8 cellular contexts compared by ENCODE assay signal in genomic region chr19:19865750-19866598, GRCh38. TPM values are rescaled to one million over a fixed set of nuclear protein-coding genes. Genes with fewer than 3 reads are reported as not detected.
DNase-seq lines count a peak whose midpoint lies in the region; ATAC-seq and TF ChIP-seq lines count a peak whose summit lies in the region.

ZNF253 (plus strand) TSS chr19:19865882; CDS start chr19:19865997, 115 bp downstream.

- H3K9me3 Mint-ChIP-seq in IgD-negative memory B cell = peaks cover 0 to 3% (median 0%) of the 10 kb centered on the region in 3 donors
- H3K9me3 Mint-ChIP-seq in activated T-cell treated with anti-CD3 and anti-CD28 coated beads, Interleukin-2, amount 50 U/mL, for 4 hours = no peaks in the 10 kb centered on the region

- H4K20me1 ChIP-seq in PC-9 (ENCODE audit: insufficient read depth) = no peaks in the 10 kb centered on the region

- TF ChIP-seq CTCF in PC-9 (conservative IDR thresholded peaks at IDR 0.05) (no peak), esophagus muscularis mucosa (IDR thresholded peaks at IDR 0.05) (no peak)

- POLR2A ChIA-PET in PC-9 (lab: Charles Lee; ENCODE audit: unreplicated experiment) = interaction anchor here (0.5 to 0.9 kb wide), 7 partner anchors 25 to 1493 kb away, joined by 3 to 43 read pairs (median 4); partner anchors contain the start of genes ZNF14, ZNF506 and ZNF738

- H3K9me2 ChIP-seq in PC-9 (ENCODE audit: insufficient read depth) = no peaks in the 10 kb centered on the region

- H3K79me2 ChIP-seq in PC-9 (ENCODE audit: low read depth) = peaks cover 20% of the 10 kb centered on the region

- peaks cover 22 to 36% (median 24%) of the 10 kb centered on the region in 3 donors for H3K4me1 Mint-ChIP-seq in IgD-negative memory B cell
- peaks cover 26% of the 10 kb centered on the region for H3K4me1 Mint-ChIP-seq in activated T-cell treated with anti-CD3 and anti-CD28 coated beads, Interleukin-2, amount 50 U/mL, for 4 hours (ENCODE audit: low read depth)

- TSS peak; percentile 67 for BruUV-seq in PC-9 (replicated peaks; lab: Mats Ljungman, UMichigan)

- peak within 1 kb of the TSS; percentile 99 for H2AFZ ChIP-seq in PC-9

- peak; percentile 92 for DNase-seq in DMS 273 treated with DMSO at 0.1 percent for 48 hours (lab: John Stamatoyannopoulos, UW)
- DNase-seq in PC-9 = peak; percentile 90
- peak; percentile 93 for DNase-seq in activated T-cell treated with anti-CD3 and anti-CD28 coated beads, Interleukin-2, amount 50 U/mL, for 4 hours
- peak; percentile 99 for DNase-seq in esophagus muscularis mucosa (ENCODE audit: extremely low spot score)
- DNase-seq in stimulated activated CD8-positive, alpha-beta memory T cell treated with anti-CD3 and anti-CD28 coated beads, Interleukin-7, amount 100 ng/mL, for 1 hour (ENCODE audit: low read depth in 2 of 2) = peak; percentile 85 to 91

- 0% methylated on average over 31 of the region's 43 CpGs for WGBS in esophagus muscularis mucosa

- H3K27me3 ChIP-seq in PC-9 (ENCODE audit: insufficient read depth, low read depth) = no peaks in the 10 kb centered on the region
- H3K27me3 ChIP-seq in esophagus muscularis mucosa = no peaks in the 10 kb centered on the region
- no peaks in the 10 kb centered on the region for H3K27me3 ChIP-seq in muscle layer of colon (ENCODE audit: control insufficient read depth in 1 of 2, insufficient read depth in 2 of 2, low read length in 2 of 2)

- ATAC-seq in GM21528 (IDR thresholded peaks at IDR 0.05; ENCODE audit: low FRiP score, unreplicated experiment) = peak; percentile 95
- peak; percentile 97 for ATAC-seq in activated T-cell treated with anti-CD3 and anti-CD28 coated beads, Interleukin-2, amount 50 U/mL, for 4 hours

- H3K4me2 ChIP-seq in PC-9 = peak within 1 kb of the TSS; percentile 79

- no peak for TF ChIP-seq EP300 in esophagus muscularis mucosa (IDR thresholded peaks at IDR 0.05)

- peaks cover 11% of the 10 kb centered on the region for H3F3A ChIP-seq in PC-9 (ENCODE audit: insufficient read depth, low read depth)

- CTCF ChIA-PET in PC-9 (lab: Charles Lee) = interaction anchor here (0.6 kb wide), 1 partner anchor 351 kb away, joined by 4 read pairs; no protein-coding TSS in a partner anchor

- peak; percentile 74 for TF ChIP-seq POLR2A in esophagus muscularis mucosa (IDR thresholded peaks at IDR 0.05; ENCODE audit: low read depth)

- peaks cover 23% of the 10 kb centered on the region for H3K36me3 ChIP-seq in PC-9 (ENCODE audit: low read depth)
- no peaks in the 10 kb centered on the region for H3K36me3 ChIP-seq in esophagus muscularis mucosa
- no peaks in the 10 kb centered on the region for H3K36me3 ChIP-seq in muscle layer of colon (ENCODE audit: insufficient read depth, low read length)

- peak within 1 kb of the TSS; percentile 98 to 100 (median 99) for H3K27ac Mint-ChIP-seq in IgD-negative memory B cell

- H3K36me3 Mint-ChIP-seq in IgD-negative memory B cell = peaks cover 2% of the 10 kb centered on the region
- H3K36me3 Mint-ChIP-seq in activated T-cell treated with anti-CD3 and anti-CD28 coated beads, Interleukin-2, amount 50 U/mL, for 4 hours (ENCODE audit: insufficient read depth) = no peaks in the 10 kb centered on the region

- H3K27me3 Mint-ChIP-seq in IgD-negative memory B cell = no peaks in the 10 kb centered on the region
- H3K27me3 Mint-ChIP-seq in activated T-cell treated with anti-CD3 and anti-CD28 coated beads, Interleukin-2, amount 50 U/mL, for 4 hours (ENCODE audit: low read depth) = no peaks in the 10 kb centered on the region

- peak within 1 kb of the TSS; percentile 96 for H3K9ac ChIP-seq in muscle layer of colon (ENCODE audit: low read length)

- H3K4me1 ChIP-seq in PC-9 (replicated peaks; ENCODE audit: insufficient read depth) (no peaks in the 10 kb centered on the region; the same call in 1 of the 2 replicates), esophagus muscularis mucosa (peaks cover 29 to 44% (median 35%) of the 10 kb centered on the region in 4 donors), muscle layer of colon (ENCODE audit: insufficient read depth, low read length) (peaks cover 13% of the 10 kb centered on the region)

- peak within 1 kb of the TSS; percentile 100 for H3K4me3 Mint-ChIP-seq in IgD-negative memory B cell
- peak within 1 kb of the TSS; percentile 100 for H3K4me3 Mint-ChIP-seq in activated T-cell treated with anti-CD3 and anti-CD28 coated beads, Interleukin-2, amount 50 U/mL, for 4 hours

- H3K9me3 ChIP-seq in PC-9 (ENCODE audit: insufficient read depth, low read depth) = peaks cover 43% of the 10 kb centered on the region
- no peaks in the 10 kb centered on the region for H3K9me3 ChIP-seq in esophagus muscularis mucosa
- H3K9me3 ChIP-seq in muscle layer of colon (ENCODE audit: low read length) = no peaks in the 10 kb centered on the region

- H3K27ac ChIP-seq in PC-9 (peak within 1 kb of the TSS; percentile 48), esophagus muscularis mucosa (replicated peaks in 1 of 4) (peak within 1 kb of the TSS; percentile 85 to 96 (median 91)), muscle layer of colon (ENCODE audit: low read depth, low read length) (peak within 1 kb of the TSS; percentile 97)

- intact Hi-C loops in PC-9 (cut with micrococcal nuclease; ENCODE audit: unreplicated experiment) (loop anchor here (2.0 to 5.0 kb wide), 2 partner anchors 35 to 89 kb away; partner anchors contain the start of gene ZNF93), esophagus muscularis mucosa (cut with DNase I) (loop anchor here (5.0 kb wide), 2 partner anchors 36 to 44 kb away; partner anchors contain the start of genes ZNF506 and ZNF93)

- H3K4me3 ChIP-seq in PC-9 (peak within 1 kb of the TSS; percentile 89), esophagus muscularis mucosa (peak within 1 kb of the TSS; percentile 64 to 82 (median 72)), muscle layer of colon (ENCODE audit: low read depth in 1 of 2, low read length in 2 of 2) (peak within 1 kb of the TSS; percentile 80 to 96)

RNA-seq across cellular contexts. Expression of gene ZNF253, which starts in this region (rescaled TPM):
- polyA plus RNA-seq in IgD-negative memory B cell = 11.2 TPM
- total RNA-seq in PC-9 (2021) = 4.2 and 5.1 TPM in 2 replicates
- 1 to 10 TPM; 3.2 to 4.7 (median 4.4) TPM for total RNA-seq in activated T-cell treated with anti-CD3 and anti-CD28 coated beads, Interleukin-2, amount 50 U/mL, for 4 hours
- 1 to 10 TPM; 5.1 to 7.1 (median 6.1) TPM for total RNA-seq in esophagus muscularis mucosa

Comparison
In these comparisons a context has a peak if more than half of its experiments do, and no peak if none do; other contexts are left out.
1. Peak in every context shown above with its lines: DNase-seq, ATAC-seq, H3K4me3 ChIP-seq and H3K27ac ChIP-seq.